ENCODE assay signal across 2 cellular contexts in the genomic region with DNA sequence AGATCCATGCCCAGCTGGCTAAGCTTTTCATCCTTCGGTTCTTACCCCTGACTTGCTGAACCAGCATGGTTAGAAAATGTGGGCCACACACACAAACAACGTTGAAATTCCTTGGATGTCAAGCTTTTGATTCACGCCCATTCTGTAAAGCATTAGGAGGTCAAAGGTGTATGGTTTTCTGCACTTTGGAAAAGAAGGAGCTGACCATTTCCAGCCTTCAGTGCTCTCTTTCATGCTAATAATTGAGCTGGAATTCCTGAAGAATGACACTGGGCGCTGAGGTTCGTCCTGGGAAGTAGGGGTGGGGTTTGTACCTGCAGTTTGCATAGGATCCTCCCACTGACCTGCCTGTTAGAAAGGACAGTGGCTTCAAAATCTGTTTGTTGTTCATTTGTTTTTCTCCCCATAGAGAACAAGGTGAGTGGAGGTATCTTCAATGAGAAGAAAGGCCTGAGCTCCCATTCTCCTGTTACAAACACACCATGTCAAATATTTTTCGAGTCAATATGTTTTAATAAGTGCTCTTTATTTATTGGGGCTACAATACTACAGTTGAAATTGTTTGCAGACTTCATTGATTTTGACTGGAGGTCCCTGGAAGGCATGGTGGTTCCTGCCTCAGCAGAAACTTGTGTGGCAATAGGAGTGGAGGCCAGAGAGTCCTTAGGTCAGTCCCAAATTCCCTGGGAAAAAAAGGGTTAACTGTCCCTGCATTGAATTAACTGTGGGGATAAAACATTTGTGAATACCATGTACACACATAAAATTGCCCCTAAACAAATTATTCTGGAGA.
TF ChIP-seq lines count a peak whose summit lies in the region.

No MANE protein-coding gene starts in this region.

TF ChIP-seq in GM23338, 12 proteins besides CTCF, POLR2A, EP300 and RAD21:
- TF ChIP-seq ZNF331 (CRISPR knock-in tag; IDR thresholded peaks at IDR 0.05; ENCODE audit: low read depth) (no peak), CREB1 (CRISPR knock-in tag; IDR thresholded peaks at IDR 0.05; ENCODE audit: low read depth) (no peak), EZH2phosphoT487 (IDR thresholded peaks at IDR 0.05; ENCODE audit: unreplicated experiment) (no peak)
- TF ChIP-seq, protein P1, sequence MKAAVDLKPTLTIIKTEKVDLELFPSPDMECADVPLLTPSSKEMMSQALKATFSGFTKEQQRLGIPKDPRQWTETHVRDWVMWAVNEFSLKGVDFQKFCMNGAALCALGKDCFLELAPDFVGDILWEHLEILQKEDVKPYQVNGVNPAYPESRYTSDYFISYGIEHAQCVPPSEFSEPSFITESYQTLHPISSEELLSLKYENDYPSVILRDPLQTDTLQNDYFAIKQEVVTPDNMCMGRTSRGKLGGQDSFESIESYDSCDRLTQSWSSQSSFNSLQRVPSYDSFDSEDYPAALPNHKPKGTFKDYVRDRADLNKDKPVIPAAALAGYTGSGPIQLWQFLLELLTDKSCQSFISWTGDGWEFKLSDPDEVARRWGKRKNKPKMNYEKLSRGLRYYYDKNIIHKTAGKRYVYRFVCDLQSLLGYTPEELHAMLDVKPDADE (IDR thresholded peaks at IDR 0.05), result no peak

TF ChIP-seq in H1, 55 proteins besides CTCF, POLR2A, EP300 and RAD21:
- TF ChIP-seq JUN (IDR thresholded peaks at IDR 0.05; ENCODE audit: low read depth, low read length) (no peak), JUND (IDR thresholded peaks at IDR 0.05; ENCODE audit: low read length) (0 out of 2 replicates have a peak, but pooled peaks have one; percentile 45)
